In genomic region chr21:39312112-39313041, GRCh38 we compare ENCODE assay signal across 8 cellular contexts. TPM values are rescaled to one million over a fixed set of nuclear protein-coding genes. Genes with fewer than 3 reads are reported as not detected.
DNase-seq lines count a peak whose midpoint lies in the region; ATAC-seq and TF ChIP-seq lines count a peak whose summit lies in the region.

No MANE protein-coding gene starts in this region.

- DNase-seq in NCI-H1092 treated with DMSO at 0.1 percent for 48 hours (lab: John Stamatoyannopoulos, UW) (peak; percentile 95), glomerular endothelial cell (ENCODE audit: extremely low read depth, low read depth, low spot score) (peak; percentile 36), nucleus accumbens (lab: John Stamatoyannopoulos, UW) (peak in 55 of 56 donors; percentile 66 to 97 (median 92)), superior temporal gyrus (ENCODE audit: extremely low spot score) (peak; percentile 96)
- DNase-seq in activated naive CD4-positive, alpha-beta T cell treated with anti-CD3 and anti-CD28 coated beads, Interleukin-2, amount 50 U/mL, for 72 hours (ENCODE audit: low spot score in 2 of 2), result peak; percentile 92 to 96

- peaks cover 7 to 26% of the 10 kb centered on the region in 2 donors for H3K36me3 Mint-ChIP-seq in activated naive CD4-positive, alpha-beta T cell treated with anti-CD3 and anti-CD28 coated beads, Interleukin-2, amount 50 U/mL, for 72 hours

- peak overlapping the region; percentile 80 for H3K4me3 ChIP-seq in GM08714 (ENCODE audit: low read length)

- no peaks in the 10 kb centered on the region for H3K9me3 Mint-ChIP-seq in activated naive CD4-positive, alpha-beta T cell treated with anti-CD3 and anti-CD28 coated beads, Interleukin-2, amount 50 U/mL, for 72 hours

- ATAC-seq in HG02642 (IDR thresholded peaks at IDR 0.05; ENCODE audit: poor library complexity, unreplicated experiment) (peak; percentile 84), SK-N-SH treated with all-trans-retinoic acid at 6 μM for 48 hours (peak; percentile 90)
- ATAC-seq in activated naive CD4-positive, alpha-beta T cell treated with anti-CD3 and anti-CD28 coated beads, Interleukin-2, amount 50 U/mL, for 72 hours, result peak; percentile 77 to 84

- peak overlapping the region; percentile 85 to 93 for H3K27ac Mint-ChIP-seq in activated naive CD4-positive, alpha-beta T cell treated with anti-CD3 and anti-CD28 coated beads, Interleukin-2, amount 50 U/mL, for 72 hours

TF ChIP-seq in SK-N-SH treated with all-trans-retinoic acid at 6 μM for 48 hours, 23 proteins besides CTCF, POLR2A, EP300 and RAD21:
- TF ChIP-seq, protein P1, sequence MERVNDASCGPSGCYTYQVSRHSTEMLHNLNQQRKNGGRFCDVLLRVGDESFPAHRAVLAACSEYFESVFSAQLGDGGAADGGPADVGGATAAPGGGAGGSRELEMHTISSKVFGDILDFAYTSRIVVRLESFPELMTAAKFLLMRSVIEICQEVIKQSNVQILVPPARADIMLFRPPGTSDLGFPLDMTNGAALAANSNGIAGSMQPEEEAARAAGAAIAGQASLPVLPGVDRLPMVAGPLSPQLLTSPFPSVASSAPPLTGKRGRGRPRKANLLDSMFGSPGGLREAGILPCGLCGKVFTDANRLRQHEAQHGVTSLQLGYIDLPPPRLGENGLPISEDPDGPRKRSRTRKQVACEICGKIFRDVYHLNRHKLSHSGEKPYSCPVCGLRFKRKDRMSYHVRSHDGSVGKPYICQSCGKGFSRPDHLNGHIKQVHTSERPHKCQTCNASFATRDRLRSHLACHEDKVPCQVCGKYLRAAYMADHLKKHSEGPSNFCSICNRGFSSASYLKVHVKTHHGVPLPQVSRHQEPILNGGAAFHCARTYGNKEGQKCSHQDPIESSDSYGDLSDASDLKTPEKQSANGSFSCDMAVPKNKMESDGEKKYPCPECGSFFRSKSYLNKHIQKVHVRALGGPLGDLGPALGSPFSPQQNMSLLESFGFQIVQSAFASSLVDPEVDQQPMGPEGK (CRISPR knock-in tag; IDR thresholded peaks at IDR 0.05; ENCODE audit: borderline replicate concordance), result peak; percentile 30; the same call in 1 of the 2 replicates
- TF ChIP-seq SNAI2 (CRISPR knock-in tag; IDR thresholded peaks at IDR 0.05), result no peak

RNA-seq across cellular contexts. Expression of gene BRWD1, which starts 1.1 kb away (rescaled TPM):
- 10 to 100 TPM; 29.3 to 46.7 TPM for total RNA-seq in activated naive CD4-positive, alpha-beta T cell treated with anti-CD3 and anti-CD28 coated beads, Interleukin-2, amount 50 U/mL, for 72 hours
- 17.3 and 35.9 TPM in 2 replicates for total RNA-seq in glomerular endothelial cell

RNA-seq across cellular contexts. Expression of gene HMGN1, which starts 36.5 kb away (rescaled TPM):
- 100 to 1,000 TPM; 402 to 437 TPM for total RNA-seq in activated naive CD4-positive, alpha-beta T cell treated with anti-CD3 and anti-CD28 coated beads, Interleukin-2, amount 50 U/mL, for 72 hours
- 187 and 221 TPM in 2 replicates for total RNA-seq in glomerular endothelial cell

Comparison
In these comparisons a context has a peak if more than half of its experiments do, and no peak if none do; other contexts are left out.
1. Peak in every context shown above with its lines: DNase-seq, ATAC-seq and H3K4me3 ChIP-seq.
2. DNase-seq: peak in every context shown above with its lines; median percentile 96 in superior temporal gyrus; 95 in NCI-H1092 treated with DMSO at 0.1 percent for 48 hours; 94 in activated naive CD4-positive, alpha-beta T cell treated with anti-CD3 and anti-CD28 coated beads, Interleukin-2, amount 50 U/mL, for 72 hours; 92 in nucleus accumbens; 36 in glomerular endothelial cell.